In the genomic region with DNA sequence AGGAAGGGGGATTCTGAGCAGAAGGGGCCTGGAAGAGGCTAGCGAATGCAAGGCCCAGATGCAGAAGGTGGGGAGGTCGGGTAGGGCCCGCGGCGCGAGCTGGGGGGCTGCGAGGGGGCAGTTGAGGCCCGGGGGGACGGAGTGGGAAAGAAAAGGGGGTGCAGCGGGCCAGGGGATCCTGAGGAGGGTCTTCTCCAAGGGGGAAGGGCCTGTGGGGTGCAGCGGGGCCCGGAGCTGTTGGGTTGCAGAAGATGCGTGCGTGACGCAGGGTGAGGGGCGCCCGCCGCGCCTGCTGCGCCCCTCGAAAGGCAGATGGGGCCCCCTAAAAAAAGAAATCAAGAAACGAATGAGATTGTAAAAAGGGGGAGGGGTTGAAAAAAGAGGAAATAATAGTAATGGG, we compare ENCODE assay signal across 14 cellular contexts. TPM values are rescaled to one million over a fixed set of nuclear protein-coding genes. Genes with fewer than 3 reads are reported as not detected.
DNase-seq lines count a peak whose midpoint lies in the region; ATAC-seq and TF ChIP-seq lines count a peak whose summit lies in the region.
"Had no signal": no experiment of that assay in that cellular context is flagged by ENCODE, and none has a peak within 500 bp of the region (broad histone marks: within the 10 kb centered on the region; RNA-seq: fewer than 3 reads in every experiment).

No MANE protein-coding gene starts in this region.

- H2BK12ac ChIP-seq in H9 (ENCODE audit: insufficient read length, low read depth, low read length): no peak overlapping the region

- intact Hi-C loops in breast epithelium (cut with DNase I; ENCODE audit: low total_unique reads) (no loop called here), mammary epithelial cell (cut with micrococcal nuclease) (no loop called here)
- intact Hi-C loops in activated T-helper 2 cell treated with anti-CD3 and anti-CD28 coated beads, Interferon-gamma antibody, Interleukin-2, Interleukin-4, amounts not matched to agents 10 μg/mL and 5 μg/mL and 100 μg/mL, durations not matched to agents 14 hours and 24 hours and 36 hours (cut with micrococcal nuclease): no loop called here

- in situ Hi-C loops in mammary epithelial cell (cut with MboI; ENCODE audit: low sequenced_read_pairs in 2 of 2): no loop called here

- no peak overlapping the region for H3K27ac Mint-ChIP-seq in activated T-helper 2 cell treated with anti-CD3 and anti-CD28 coated beads, Interferon-gamma antibody, Interleukin-2, Interleukin-4, amounts not matched to agents 10 μg/mL and 5 μg/mL and 100 μg/mL, durations not matched to agents 14 hours and 24 hours and 36 hours
- H3K27ac Mint-ChIP-seq in naive B cell: no peak overlapping the region
- H3K27ac Mint-ChIP-seq in H9: no peak overlapping the region
- H3K27ac Mint-ChIP-seq: WTC11 had no signal

- no peaks in the 10 kb centered on the region for H3K36me3 ChIP-seq in breast epithelium
- no peaks in the 10 kb centered on the region for H3K36me3 ChIP-seq in mammary epithelial cell (ENCODE audit: insufficient read depth, low read length)
- H3K36me3 ChIP-seq in upper lobe of left lung: no peaks in the 10 kb centered on the region
- H3K36me3 ChIP-seq: cardiac muscle cell, left lung had no signal

- no peaks in the 10 kb centered on the region for H3K36me3 Mint-ChIP-seq in activated T-helper 2 cell treated with anti-CD3 and anti-CD28 coated beads, Interferon-gamma antibody, Interleukin-2, Interleukin-4, amounts not matched to agents 10 μg/mL and 5 μg/mL and 100 μg/mL, durations not matched to agents 14 hours and 24 hours and 36 hours (ENCODE audit: low read depth)
- H3K36me3 Mint-ChIP-seq in naive B cell: peaks cover 0 to 13% of the 10 kb centered on the region in 2 donors
- H3K36me3 Mint-ChIP-seq in H9 (ENCODE audit: insufficient read depth in 1 of 3, low read depth in 3 of 3): no peaks in the 10 kb centered on the region
- H3K36me3 Mint-ChIP-seq: WTC11 had no signal

- H4K8ac ChIP-seq in H9 (replicated peaks; ENCODE audit: insufficient read length, low read depth, low read length): no peak overlapping the region

- no peaks in the 10 kb centered on the region for H3K23me2 ChIP-seq in H9 (ENCODE audit: insufficient read length, low read depth, low read length, poor library complexity, severe bottlenecking)

- DNase-seq in breast epithelium (ENCODE audit: low spot score in 2 of 2) (no peak), mammary epithelial cell (no peak), naive B cell (no peak), upper lobe of left lung (no peak), NOMO-1 (lab: John Stamatoyannopoulos, UW; ENCODE audit: unreplicated experiment in 2 of 2) (no peak), H9 (no peak)
- DNase-seq in activated T-helper 2 cell treated with anti-CD3 and anti-CD28 coated beads, Interferon-gamma antibody, Interleukin-2, Interleukin-4, amounts not matched to agents 10 μg/mL and 5 μg/mL and 100 μg/mL, durations not matched to agents 14 hours and 24 hours and 36 hours (ENCODE audit: low spot score): no peak
- DNase-seq: NCI-H1105 treated with DMSO at 0.1 percent for 48 hours had no signal

- H3K4me3 Mint-ChIP-seq in activated T-helper 2 cell treated with anti-CD3 and anti-CD28 coated beads, Interferon-gamma antibody, Interleukin-2, Interleukin-4, amounts not matched to agents 10 μg/mL and 5 μg/mL and 100 μg/mL, durations not matched to agents 14 hours and 24 hours and 36 hours (ENCODE audit: low read depth): peak overlapping the region; percentile 24
- H3K4me3 Mint-ChIP-seq in naive B cell (peak overlapping the region in 7 of 8 donors; percentile 27 to 86 (median 62)), H9 (no peak overlapping the region)
- H3K4me3 Mint-ChIP-seq: WTC11 had no signal

- WGBS in mammary epithelial cell (ENCODE audit: low coverage, missing lambda C conversion rate): no CpG with 5 or more reads among the region's 22 CpGs
- WGBS in upper lobe of left lung, 2 donors: 73 to 74% methylated on average over 22 of the region's 22 CpGs
- WGBS in H9 (ENCODE audit: extremely low coverage, insufficient read length, low lambda C conversion rate): no CpG with 5 or more reads among the region's 22 CpGs

- H3K4me1 Mint-ChIP-seq in activated T-helper 2 cell treated with anti-CD3 and anti-CD28 coated beads, Interferon-gamma antibody, Interleukin-2, Interleukin-4, amounts not matched to agents 10 μg/mL and 5 μg/mL and 100 μg/mL, durations not matched to agents 14 hours and 24 hours and 36 hours (ENCODE audit: low read depth): peaks cover 10% of the 10 kb centered on the region
- peaks cover 24 to 36% (median 31%) of the 10 kb centered on the region in 3 donors for H3K4me1 Mint-ChIP-seq in naive B cell
- H3K4me1 Mint-ChIP-seq in H9: peaks cover 0 to 12% of the 10 kb centered on the region in 2 experiments; a peak in 2 of 4 replicates

- no peaks in the 10 kb centered on the region for H3K27me3 ChIP-seq in breast epithelium
- H3K27me3 ChIP-seq in mammary epithelial cell (ENCODE audit: insufficient read depth, low read length): peaks cover 2% of the 10 kb centered on the region
- H3K27me3 ChIP-seq in upper lobe of left lung: peaks cover 0 to 8% (median 4%) of the 10 kb centered on the region in 4 donors
- no peaks in the 10 kb centered on the region for H3K27me3 ChIP-seq in H9 (ENCODE audit: insufficient read depth, low read length)
- H3K27me3 ChIP-seq: cardiac muscle cell had no signal

- no peak overlapping the region for H2BK5ac ChIP-seq in H9 (ENCODE audit: insufficient read length, low read length)

- peaks cover 14% of the 10 kb centered on the region for H3K27me3 Mint-ChIP-seq in activated T-helper 2 cell treated with anti-CD3 and anti-CD28 coated beads, Interferon-gamma antibody, Interleukin-2, Interleukin-4, amounts not matched to agents 10 μg/mL and 5 μg/mL and 100 μg/mL, durations not matched to agents 14 hours and 24 hours and 36 hours (ENCODE audit: low read depth)
- H3K27me3 Mint-ChIP-seq in naive B cell: peaks cover 44 to 54% (median 50%) of the 10 kb centered on the region in 3 donors
- H3K27me3 Mint-ChIP-seq in H9 (ENCODE audit: low read depth): peaks cover 2% of the 10 kb centered on the region

- no peak overlapping the region for H2BK120ac ChIP-seq in H9 (ENCODE audit: low read depth, low read length, poor library complexity, severe bottlenecking)

- no peak overlapping the region for H2AFZ ChIP-seq in mammary epithelial cell (ENCODE audit: low read depth, low read length)
- no peak overlapping the region for H2AFZ ChIP-seq in H9 (ENCODE audit: low read length)

- no peak overlapping the region for H3K4ac ChIP-seq in H9 (ENCODE audit: low read depth, low read length)

- TF ChIP-seq EP300 in upper lobe of left lung (IDR thresholded peaks at IDR 0.05): no peak

- H3K4me2 ChIP-seq in mammary epithelial cell (ENCODE audit: insufficient read depth, low read depth, low read length) (no peak overlapping the region), H9 (ENCODE audit: insufficient read depth, insufficient read length, low read length) (no peak overlapping the region)

- H3K23ac ChIP-seq in H9 (ENCODE audit: insufficient read length, low read depth, low read length): no peak overlapping the region

- no peak overlapping the region for H2AK5ac ChIP-seq in H9 (ENCODE audit: insufficient read length, low read length)

- CTCF ChIA-PET in mammary epithelial cell (lab: Charles Lee; ENCODE audit: low non-redundant PET): no interaction called here

- H2BK15ac ChIP-seq in H9 (ENCODE audit: low read depth, low read length): no peak overlapping the region

- H4K20me1 ChIP-seq in mammary epithelial cell (ENCODE audit: insufficient read depth, low read length) (no peaks in the 10 kb centered on the region), H9 (ENCODE audit: control insufficient read depth, insufficient read depth, insufficient read length) (no peaks in the 10 kb centered on the region)

- H4K91ac ChIP-seq in H9 (ENCODE audit: insufficient read length, low read depth, low read length): no peak overlapping the region

- no peak overlapping the region for H3K14ac ChIP-seq in H9 (ENCODE audit: insufficient read depth, low read length)

- H3K79me2 ChIP-seq in mammary epithelial cell (ENCODE audit: insufficient read depth, low read length) (no peaks in the 10 kb centered on the region), H9 (ENCODE audit: insufficient read depth, low read length) (no peaks in the 10 kb centered on the region)

- H3K4me1 ChIP-seq in breast epithelium (no peaks in the 10 kb centered on the region), mammary epithelial cell (ENCODE audit: insufficient read depth, low read length) (no peaks in the 10 kb centered on the region), upper lobe of left lung (peaks cover 0 to 10% (median 6%) of the 10 kb centered on the region in 4 donors), H9 (ENCODE audit: insufficient read depth, low read length) (no peaks in the 10 kb centered on the region)

- H3K56ac ChIP-seq in H9 (ENCODE audit: insufficient read length, low read depth, low read length): no peak overlapping the region

- no peak for TF ChIP-seq CTCF in breast epithelium (IDR thresholded peaks at IDR 0.05)
- TF ChIP-seq CTCF in mammary epithelial cell (conservative IDR thresholded peaks at IDR 0.05 in 1 of 2, IDR thresholded peaks at IDR 0.05 in 1 of 2; ENCODE audit: extremely low read depth in 1 of 2, insufficient read depth in 1 of 2, low read depth in 1 of 2, low read length in 2 of 2): no peak
- no peak for TF ChIP-seq CTCF in upper lobe of left lung (IDR thresholded peaks at IDR 0.05)
- no peak for TF ChIP-seq CTCF in H9 (conservative IDR thresholded peaks at IDR 0.05)

- no peak overlapping the region for H3K18ac ChIP-seq in H9 (ENCODE audit: insufficient read length, low read depth, low read length)

- H2BK20ac ChIP-seq in H9 (ENCODE audit: low read depth, low read length, poor library complexity, severe bottlenecking): no peak overlapping the region

- H3T11ph ChIP-seq in H9 (ENCODE audit: low read length): no peak overlapping the region

- ATAC-seq in naive B cell (ENCODE audit: low read depth in 2 of 2) (no peak), upper lobe of left lung (ENCODE audit: low FRiP score in 2 of 2) (no peak), GM19351 (IDR thresholded peaks at IDR 0.05; ENCODE audit: unreplicated experiment) (no peak)
- ATAC-seq: GM12878, WTC11 had no signal

- no TSS peak for BruUV-seq in mammary epithelial cell (replicated peaks; lab: Mats Ljungman, UMichigan)

- TF ChIP-seq POLR2A in breast epithelium (IDR thresholded peaks at IDR 0.05): no peak
- no peak for TF ChIP-seq POLR2A in upper lobe of left lung (IDR thresholded peaks at IDR 0.05)

- H3K9me3 ChIP-seq in breast epithelium (no peaks in the 10 kb centered on the region), mammary epithelial cell (replicated peaks; ENCODE audit: insufficient read depth, low read length) (no peaks in the 10 kb centered on the region), upper lobe of left lung (no peaks in the 10 kb centered on the region), H9 (ENCODE audit: control insufficient read depth, low read depth, low read length) (no peaks in the 10 kb centered on the region)
- H3K9me3 ChIP-seq: left lung had no signal

- H3K9me3 Mint-ChIP-seq in activated T-helper 2 cell treated with anti-CD3 and anti-CD28 coated beads, Interferon-gamma antibody, Interleukin-2, Interleukin-4, amounts not matched to agents 10 μg/mL and 5 μg/mL and 100 μg/mL, durations not matched to agents 14 hours and 24 hours and 36 hours: no peaks in the 10 kb centered on the region
- H3K9me3 Mint-ChIP-seq in naive B cell: no peaks in the 10 kb centered on the region
- no peaks in the 10 kb centered on the region for H3K9me3 Mint-ChIP-seq in H9
- H3K9me3 Mint-ChIP-seq: WTC11 had no signal

- H3K4me3 ChIP-seq in breast epithelium: peak overlapping the region in 2 of 3 donors; percentile 46 to 71
- H3K4me3 ChIP-seq in mammary epithelial cell (replicated peaks in 1 of 3; ENCODE audit: insufficient read depth in 1 of 3, low read depth in 2 of 3, low read length in 3 of 3): no peak overlapping the region
- H3K4me3 ChIP-seq in upper lobe of left lung: peak overlapping the region in 3 of 4 donors; percentile 32 to 49 (median 48)
- H3K4me3 ChIP-seq: cardiac muscle cell, GM12878 had no signal

- no peaks in the 10 kb centered on the region for H3K79me1 ChIP-seq in H9 (ENCODE audit: insufficient read depth, low read depth, low read length, poor library complexity, severe bottlenecking)

- dilution Hi-C loops in mammary epithelial cell (cut with HindIII; ENCODE audit: low sequenced_read_pairs): no loop called here

- H3K27ac ChIP-seq in breast epithelium: no peak overlapping the region
- H3K27ac ChIP-seq in mammary epithelial cell (ENCODE audit: insufficient read depth, low read depth, low read length): no peak overlapping the region
- no peak overlapping the region for H3K27ac ChIP-seq in upper lobe of left lung
- no peak overlapping the region for H3K27ac ChIP-seq in H9 (ENCODE audit: insufficient read length, low read depth, low read length)
- H3K27ac ChIP-seq: cardiac muscle cell, left lung had no signal

- no peak overlapping the region for H4K5ac ChIP-seq in H9 (ENCODE audit: insufficient read length, low read depth, low read length)

- H3K9ac ChIP-seq in mammary epithelial cell (ENCODE audit: insufficient read depth, low read length) (no peak overlapping the region), H9 (ENCODE audit: extremely low read depth, insufficient read length, low read length) (no peak overlapping the region)

RNA-seq across cellular contexts. Expression of gene ZNF541, which starts 0.3 kb away (rescaled TPM):
- total RNA-seq in breast epithelium (1 to 10 TPM in 1 of 3 donors, under 1 TPM in 1, not detected in 1; 0.15 to 1.4 TPM), mammary epithelial cell (not detected), upper lobe of left lung (1 to 10 TPM in 1 of 6 donors, under 1 TPM in 5; 0.20 to 2.1 (median 0.42) TPM), H9 (2021) (not detected in 2 replicates)
- polyA plus RNA-seq in mammary epithelial cell (not detected), naive B cell (ENCODE audit: low read depth in 6 of 6) (not detected)
- polyA minus RNA-seq in mammary epithelial cell: not detected
- 0.09 and 0.46 TPM in 2 replicates for total RNA-seq in activated T-helper 2 cell treated with anti-CD3 and anti-CD28 coated beads, Interferon-gamma antibody, Interleukin-2, Interleukin-4, amounts not matched to agents 10 μg/mL and 5 μg/mL and 100 μg/mL, durations not matched to agents 14 hours and 24 hours and 36 hours
- total RNA-seq: cardiac muscle cell, H1 had no signal
- polyA plus RNA-seq: cardiac muscle cell had no signal

RNA-seq across cellular contexts. Expression of gene BICRA, which starts 36.3 kb away (rescaled TPM):
- total RNA-seq in breast epithelium: 1 to 10 TPM; 4.2 to 8.3 (median 7.5) TPM
- total RNA-seq in mammary epithelial cell: 10 to 100 TPM; 10.2 to 11.7 TPM
- polyA plus RNA-seq in mammary epithelial cell: 0.63 TPM
- 13.6 TPM for polyA minus RNA-seq in mammary epithelial cell
- 12.0 and 12.2 TPM in 2 replicates for total RNA-seq in activated T-helper 2 cell treated with anti-CD3 and anti-CD28 coated beads, Interferon-gamma antibody, Interleukin-2, Interleukin-4, amounts not matched to agents 10 μg/mL and 5 μg/mL and 100 μg/mL, durations not matched to agents 14 hours and 24 hours and 36 hours
- 1 to 10 TPM in 1 of 6 donors, under 1 TPM in 4, not detected in 1; 0.37 to 1.5 (median 0.83) TPM for polyA plus RNA-seq in naive B cell (ENCODE audit: low read depth in 6 of 6)
- 10 to 100 TPM in 4 of 6 donors, 1 to 10 TPM in 2; 5.0 to 66.1 (median 15.2) TPM for total RNA-seq in upper lobe of left lung
- 26.8 and 29.3 TPM in 2 replicates for total RNA-seq in H9 (2021)

RNA-seq across cellular contexts. Expression of gene NAPA, which starts 57.8 kb away (rescaled TPM):
- total RNA-seq in breast epithelium (100 to 1,000 TPM in 1 of 3 donors, 10 to 100 TPM in 2; 82.4 to 117 (median 96.0) TPM), mammary epithelial cell (10 to 100 TPM; 46.0 to 70.7 TPM), upper lobe of left lung (100 to 1,000 TPM; 107 to 183 (median 152) TPM), H9 (2021) (62.3 and 62.8 TPM in 2 replicates)
- polyA plus RNA-seq in mammary epithelial cell (78.6 TPM), naive B cell (ENCODE audit: low read depth in 6 of 6) (100 to 1,000 TPM in 1 of 6 donors, 10 to 100 TPM in 5; 68.5 to 111 (median 78.4) TPM)
- polyA minus RNA-seq in mammary epithelial cell: 91.8 TPM
- total RNA-seq in activated T-helper 2 cell treated with anti-CD3 and anti-CD28 coated beads, Interferon-gamma antibody, Interleukin-2, Interleukin-4, amounts not matched to agents 10 μg/mL and 5 μg/mL and 100 μg/mL, durations not matched to agents 14 hours and 24 hours and 36 hours: 56.9 and 60.1 TPM in 2 replicates

Comparison
In these comparisons a context has a peak if more than half of its experiments do, and no peak if none do; other contexts are left out.
1. H3K4me3 ChIP-seq: peak in breast epithelium (2 of 3) and upper lobe of left lung (3 of 4); none in mammary epithelial cell (0 of 3).
2. H3K4me3 Mint-ChIP-seq: peak in activated T-helper 2 cell treated with anti-CD3 and anti-CD28 coated beads, Interferon-gamma antibody, Interleukin-2, Interleukin-4, amounts not matched to agents 10 μg/mL and 5 μg/mL and 100 μg/mL, durations not matched to agents 14 hours and 24 hours and 36 hours (single experiment) and naive B cell (7 of 8); none in H9 (0 of 2).